Comparison of ENCODE assay signal across 25 cellular contexts in the genomic region with DNA sequence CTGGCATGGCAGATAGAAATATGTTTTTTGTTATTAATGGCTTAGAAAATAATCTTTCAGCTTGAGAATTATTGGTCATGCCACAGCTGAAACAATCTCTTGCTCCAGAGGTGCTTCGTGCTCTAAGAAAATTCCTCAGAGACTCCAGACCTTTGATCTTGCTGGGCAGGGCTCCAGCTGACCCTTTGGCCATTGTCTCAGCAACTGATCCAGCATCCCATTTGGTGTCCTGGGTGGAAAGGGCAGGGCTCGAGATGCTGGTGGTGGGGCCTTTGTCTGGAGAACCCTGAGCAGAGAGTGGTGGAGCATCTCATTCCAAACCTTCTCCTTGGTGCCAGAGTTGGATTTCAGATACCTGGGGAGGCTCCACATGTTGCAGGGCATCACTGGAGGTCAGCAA. TPM values are rescaled to one million over a fixed set of nuclear protein-coding genes. Genes with fewer than 3 reads are reported as not detected.
DNase-seq lines count a peak whose midpoint lies in the region; ATAC-seq and TF ChIP-seq lines count a peak whose summit lies in the region.
"Had no signal": no experiment of that assay in that cellular context is flagged by ENCODE, and none has a peak within 500 bp of the region (broad histone marks: within the 10 kb centered on the region; RNA-seq: fewer than 3 reads in every experiment).

No MANE protein-coding gene starts in this region.

- H3K27ac Mint-ChIP-seq in endodermal cell, result no peak overlapping the region
- H3K27ac Mint-ChIP-seq: activated CD4-positive, alpha-beta T cell treated with anti-CD3 and anti-CD28 coated beads, Interleukin-2, amount 10 ng/mL, durations not matched to agents 24 days and 14 days; B cell; IgD-negative memory B cell; nephron; T-helper 17 cell had no signal

- H3K9ac ChIP-seq in muscle layer of colon (ENCODE audit: low read length) (no peak overlapping the region), subcutaneous abdominal adipose tissue (ENCODE audit: low read length in 5 of 5) (no peak overlapping the region), endodermal cell (ENCODE audit: extremely low read depth, low read length, poor library complexity, severe bottlenecking) (no peak overlapping the region)

- H3K36me3 Mint-ChIP-seq in endodermal cell (ENCODE audit: low read depth), result no peaks in the 10 kb centered on the region
- H3K36me3 Mint-ChIP-seq: IgD-negative memory B cell had no signal

- H3K27me3 ChIP-seq in esophagus (ENCODE audit: control insufficient read depth in 1 of 2, insufficient read depth in 2 of 2, low read length in 2 of 2), result no peaks in the 10 kb centered on the region
- H3K27me3 ChIP-seq in muscle layer of colon (ENCODE audit: control insufficient read depth in 1 of 2, insufficient read depth in 2 of 2, low read length in 2 of 2), result no peaks in the 10 kb centered on the region
- no peaks in the 10 kb centered on the region for H3K27me3 ChIP-seq in subcutaneous abdominal adipose tissue (ENCODE audit: control insufficient read depth in 5 of 5, insufficient read depth in 4 of 5, low read length in 5 of 5)
- H3K27me3 ChIP-seq in endodermal cell (ENCODE audit: control insufficient read depth, insufficient read depth, low read length, poor library complexity, severe bottlenecking), result no peaks in the 10 kb centered on the region
- H3K27me3 ChIP-seq: cardiac muscle cell, heart right ventricle, upper lobe of left lung had no signal

- TF ChIP-seq CTCF in endodermal cell (conservative IDR thresholded peaks at IDR 0.05), result no peak

- peaks cover 7% of the 10 kb centered on the region for H3K27me3 Mint-ChIP-seq in endodermal cell (ENCODE audit: insufficient read depth)
- H3K27me3 Mint-ChIP-seq: activated CD4-positive, alpha-beta T cell treated with anti-CD3 and anti-CD28 coated beads, Interleukin-2, amount 10 ng/mL, durations not matched to agents 24 days and 14 days; B cell had no signal

- ATAC-seq in HG02840 (IDR thresholded peaks at IDR 0.05; ENCODE audit: low FRiP score, unreplicated experiment) (no peak), SK-N-SH treated with all-trans-retinoic acid at 6 μM for 48 hours (no peak)
- ATAC-seq: activated T-cell treated with anti-CD3 and anti-CD28 coated beads, Interleukin-2, amount 50 U/mL, for 4 hours; T-helper 17 cell had no signal

- H3K9me3 ChIP-seq in esophagus (ENCODE audit: control insufficient read depth in 2 of 2, insufficient read depth in 1 of 2, low read depth in 1 of 2, low read length in 1 of 2) (no peaks in the 10 kb centered on the region), muscle layer of colon (ENCODE audit: low read length) (no peaks in the 10 kb centered on the region), subcutaneous abdominal adipose tissue (ENCODE audit: control insufficient read depth in 5 of 5, low read length in 5 of 5) (peaks cover 0 to 4% (median 0%) of the 10 kb centered on the region in 5 donors), endodermal cell (ENCODE audit: control insufficient read depth, low read length) (no peaks in the 10 kb centered on the region)
- H3K9me3 ChIP-seq: heart right ventricle, upper lobe of left lung had no signal

- peak; percentile 56 for DNase-seq in LHCN-M2 (ENCODE audit: low read depth)
- no peak for DNase-seq in stimulated activated CD4-positive, alpha-beta T cell treated with anti-CD3 and anti-CD28 coated beads, Interleukin-2, amount 100 ng/mL, for 48 hours
- DNase-seq in endodermal cell, result no peak
- DNase-seq: activated CD4-positive, alpha-beta T cell treated with anti-CD3 and anti-CD28 coated beads, Interleukin-2, amount 10 ng/mL, durations not matched to agents 24 days and 14 days; activated naive CD4-positive, alpha-beta T cell; activated T-cell treated with anti-CD3 and anti-CD28 coated beads, Interleukin-2, amount 50 U/mL, for 4 hours; dermis blood vessel endothelial cell; NCI-H1105; NCI-H1930; NCI-H526 treated with DMSO at 0.1 percent for 48 hours; stimulated activated CD4-positive, alpha-beta T cell treated with anti-CD3 and anti-CD28 coated beads, Interleukin-2, amount 100 ng/mL, for 24 hours; T-helper 17 cell; upper lobe of left lung had no signal

- H3K4me3 Mint-ChIP-seq in endodermal cell, result no peak overlapping the region
- H3K4me3 Mint-ChIP-seq: activated CD4-positive, alpha-beta T cell treated with anti-CD3 and anti-CD28 coated beads, Interleukin-2, amount 10 ng/mL, durations not matched to agents 24 days and 14 days; activated T-cell treated with anti-CD3 and anti-CD28 coated beads, Interleukin-2, amount 50 U/mL, for 4 hours; B cell; IgD-negative memory B cell; nephron; T-helper 17 cell had no signal

- peaks cover 19% of the 10 kb centered on the region for H3K4me1 Mint-ChIP-seq in endodermal cell
- H3K4me1 Mint-ChIP-seq: activated CD4-positive, alpha-beta T cell treated with anti-CD3 and anti-CD28 coated beads, Interleukin-2, amount 10 ng/mL, durations not matched to agents 24 days and 14 days; B cell; IgD-negative memory B cell had no signal

- H3K9me3 Mint-ChIP-seq in endodermal cell, result peaks cover 5% of the 10 kb centered on the region
- H3K9me3 Mint-ChIP-seq: activated CD4-positive, alpha-beta T cell treated with anti-CD3 and anti-CD28 coated beads, Interleukin-2, amount 10 ng/mL, durations not matched to agents 24 days and 14 days; activated T-cell treated with anti-CD3 and anti-CD28 coated beads, Interleukin-2, amount 50 U/mL, for 4 hours; IgD-negative memory B cell had no signal

- H3K36me3 ChIP-seq in esophagus (ENCODE audit: control insufficient read depth in 2 of 2, insufficient read depth in 2 of 2, low read length in 1 of 2) (no peaks in the 10 kb centered on the region), muscle layer of colon (ENCODE audit: insufficient read depth, low read length) (no peaks in the 10 kb centered on the region), subcutaneous abdominal adipose tissue (ENCODE audit: control insufficient read depth in 5 of 5, insufficient read depth in 5 of 5, low read length in 5 of 5) (no peaks in the 10 kb centered on the region), endodermal cell (ENCODE audit: control insufficient read depth, insufficient read depth, low read length) (no peaks in the 10 kb centered on the region)
- H3K36me3 ChIP-seq: cardiac muscle cell, heart right ventricle, upper lobe of left lung had no signal

- no peak overlapping the region for H3K4me3 ChIP-seq in esophagus (ENCODE audit: low read depth in 1 of 2, low read length in 2 of 2)
- H3K4me3 ChIP-seq in muscle layer of colon (ENCODE audit: low read depth in 1 of 2, low read length in 2 of 2), result no peak overlapping the region
- no peak overlapping the region for H3K4me3 ChIP-seq in subcutaneous abdominal adipose tissue (ENCODE audit: low read depth in 1 of 5, low read length in 5 of 5)
- no peak overlapping the region for H3K4me3 ChIP-seq in endodermal cell (ENCODE audit: low read length)
- H3K4me3 ChIP-seq: cardiac muscle cell, heart right ventricle, SK-N-MC, smooth muscle cell, upper lobe of left lung had no signal

- WGBS in esophagus, 2 donors, result 49 to 55% methylated on average over 2 of the region's 2 CpGs
- WGBS in endodermal cell (ENCODE audit: insufficient coverage in 1 of 2, insufficient read length in 1 of 2), 2 experiments, result 64 to 86% methylated on average over 2 of the region's 2 CpGs

- peak overlapping the region; percentile 27 to 55 for H3K27ac ChIP-seq in esophagus (ENCODE audit: low read depth in 2 of 2, low read length in 1 of 2)
- H3K27ac ChIP-seq in muscle layer of colon (ENCODE audit: low read depth, low read length), result peak overlapping the region; percentile 65
- H3K27ac ChIP-seq in subcutaneous abdominal adipose tissue (ENCODE audit: low read depth, low read length), result peak overlapping the region; percentile 34
- H3K27ac ChIP-seq in endodermal cell (ENCODE audit: low read depth, low read length), result no peak overlapping the region
- H3K27ac ChIP-seq: cardiac muscle cell, SK-N-MC had no signal

- H3K4me1 ChIP-seq in esophagus (ENCODE audit: control insufficient read depth in 2 of 2, insufficient read depth in 2 of 2, low read length in 1 of 2) (peaks cover 2 to 3% of the 10 kb centered on the region in 2 donors), muscle layer of colon (ENCODE audit: insufficient read depth, low read length) (peaks cover 33% of the 10 kb centered on the region), subcutaneous abdominal adipose tissue (ENCODE audit: control insufficient read depth in 5 of 5, insufficient read depth in 5 of 5, low read length in 5 of 5) (peaks cover 0 to 42% (median 20%) of the 10 kb centered on the region in 5 donors), endodermal cell (ENCODE audit: control insufficient read depth, insufficient read depth, low read length) (peaks cover 5% of the 10 kb centered on the region)

TF ChIP-seq in SK-N-SH treated with all-trans-retinoic acid at 6 μM for 48 hours, 23 proteins besides CTCF, POLR2A, EP300 and RAD21 (continues in another document):
- no peak for TF ChIP-seq ZNF565 (CRISPR knock-in tag; conservative IDR thresholded peaks at IDR 0.05; ENCODE audit: low read depth)
- no peak for TF ChIP-seq ZFP30 (CRISPR knock-in tag; IDR thresholded peaks at IDR 0.05)
- TF ChIP-seq, protein P1, sequence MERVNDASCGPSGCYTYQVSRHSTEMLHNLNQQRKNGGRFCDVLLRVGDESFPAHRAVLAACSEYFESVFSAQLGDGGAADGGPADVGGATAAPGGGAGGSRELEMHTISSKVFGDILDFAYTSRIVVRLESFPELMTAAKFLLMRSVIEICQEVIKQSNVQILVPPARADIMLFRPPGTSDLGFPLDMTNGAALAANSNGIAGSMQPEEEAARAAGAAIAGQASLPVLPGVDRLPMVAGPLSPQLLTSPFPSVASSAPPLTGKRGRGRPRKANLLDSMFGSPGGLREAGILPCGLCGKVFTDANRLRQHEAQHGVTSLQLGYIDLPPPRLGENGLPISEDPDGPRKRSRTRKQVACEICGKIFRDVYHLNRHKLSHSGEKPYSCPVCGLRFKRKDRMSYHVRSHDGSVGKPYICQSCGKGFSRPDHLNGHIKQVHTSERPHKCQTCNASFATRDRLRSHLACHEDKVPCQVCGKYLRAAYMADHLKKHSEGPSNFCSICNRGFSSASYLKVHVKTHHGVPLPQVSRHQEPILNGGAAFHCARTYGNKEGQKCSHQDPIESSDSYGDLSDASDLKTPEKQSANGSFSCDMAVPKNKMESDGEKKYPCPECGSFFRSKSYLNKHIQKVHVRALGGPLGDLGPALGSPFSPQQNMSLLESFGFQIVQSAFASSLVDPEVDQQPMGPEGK (CRISPR knock-in tag; IDR thresholded peaks at IDR 0.05; ENCODE audit: borderline replicate concordance), result no peak
- TF ChIP-seq ESRRG (CRISPR knock-in tag; IDR thresholded peaks at IDR 0.05), result no peak

RNA-seq across cellular contexts. Expression of gene PIK3R1, which starts 43.2 kb away (rescaled TPM):
- 11.0 and 16.5 TPM in 2 replicates for total RNA-seq in LHCN-M2 (2014; rRNA removed)
- polyA plus RNA-seq in LHCN-M2 (2012), result 3.4 TPM
- 1 to 10 TPM; 5.0 to 8.2 TPM for polyA plus RNA-seq in esophagus
- total RNA-seq in endodermal cell, result 10 to 100 TPM; 29.8 to 30.2 TPM
- polyA plus RNA-seq in endodermal cell (2013, experiment 1 of 2), result 29.8 TPM
- polyA plus RNA-seq in endodermal cell (2013, experiment 2 of 2), result 31.2 TPM
